11 cellular contexts compared by ENCODE assay signal in the genomic region with DNA sequence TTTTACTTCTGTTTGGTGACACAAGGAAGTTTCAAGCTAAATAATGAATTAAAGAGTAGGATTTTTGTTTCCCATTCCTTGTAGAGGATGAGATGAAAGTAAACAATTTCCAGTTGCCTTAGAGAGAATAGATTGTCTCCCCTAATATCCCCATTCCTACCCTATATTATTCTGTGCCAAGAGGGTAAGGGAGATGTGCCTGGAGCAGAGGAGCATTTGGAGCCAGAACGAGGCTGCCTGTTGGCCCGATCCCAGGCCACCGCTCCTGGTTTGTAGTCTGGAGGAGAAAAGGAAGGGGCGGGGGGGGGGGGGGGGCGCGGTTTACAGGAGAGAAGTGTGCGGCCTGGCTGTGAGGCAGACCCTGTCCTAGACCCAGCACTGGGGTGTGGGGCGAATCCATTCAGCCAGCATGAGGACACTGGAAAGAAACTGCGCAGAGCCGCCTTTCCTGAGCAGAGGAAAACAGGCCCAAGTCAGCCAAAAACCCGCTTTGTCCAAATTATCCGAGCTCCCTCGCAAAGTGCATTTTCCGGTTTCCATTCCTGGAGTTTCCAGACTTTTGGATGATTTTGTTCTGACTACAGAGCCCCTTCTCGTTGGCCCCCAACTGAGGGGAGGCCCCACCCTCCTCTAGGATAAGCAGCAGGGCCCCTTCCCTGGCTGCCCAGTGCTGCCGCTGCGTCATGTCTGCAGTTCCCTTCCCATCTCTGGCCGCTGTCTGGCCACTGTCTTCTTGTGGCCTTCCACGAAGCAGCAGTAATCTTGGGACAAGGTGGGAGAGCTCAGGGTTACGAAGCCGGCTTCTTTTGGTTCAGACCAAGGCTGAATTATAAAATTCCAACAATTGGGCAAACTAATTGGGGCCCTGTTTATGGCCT. TPM values are rescaled to one million over a fixed set of nuclear protein-coding genes. Genes with fewer than 3 reads are reported as not detected.
DNase-seq lines count a peak whose midpoint lies in the region; ATAC-seq and TF ChIP-seq lines count a peak whose summit lies in the region.
"Had no signal": no experiment of that assay in that cellular context is flagged by ENCODE, and none has a peak within 500 bp of the region (broad histone marks: within the 10 kb centered on the region; RNA-seq: fewer than 3 reads in every experiment).

No MANE protein-coding gene starts in this region.

- TF ChIP-seq CTCF in VCaP (conservative IDR thresholded peaks at IDR 0.05) (no peak), parathyroid adenoma (IDR thresholded peaks at IDR 0.05) (no peak)

- peaks cover 41% of the 10 kb centered on the region in 2 donors for H3K27me3 Mint-ChIP-seq in CD4-positive, alpha-beta memory T cell

- no peak overlapping the region; the same call in 1 of the 2 replicates for H3K9ac ChIP-seq in BLaER1
- no peak overlapping the region for H3K9ac ChIP-seq in parathyroid adenoma

- H3K4me3 Mint-ChIP-seq in CD4-positive, alpha-beta memory T cell, result no peak overlapping the region
- H3K4me3 Mint-ChIP-seq: CD4-positive, CD25-positive, alpha-beta regulatory T cell; neural crest cell had no signal

- H3K9me3 ChIP-seq in BLaER1 (no peaks in the 10 kb centered on the region), parathyroid adenoma (ENCODE audit: control insufficient read depth, low read length) (no peaks in the 10 kb centered on the region)
- H3K9me3 ChIP-seq in CD4-positive, alpha-beta memory T cell (ENCODE audit: control insufficient read depth in 1 of 2, low read length in 2 of 2), result no peaks in the 10 kb centered on the region

- H3K4me1 Mint-ChIP-seq in CD4-positive, alpha-beta memory T cell, result peaks cover 3 to 28% (median 16%) of the 10 kb centered on the region in 4 donors

- H3K36me3 ChIP-seq in BLaER1 (no peaks in the 10 kb centered on the region), parathyroid adenoma (ENCODE audit: control insufficient read depth, insufficient read depth, low read length) (no peaks in the 10 kb centered on the region)
- H3K36me3 ChIP-seq in CD4-positive, alpha-beta memory T cell (ENCODE audit: insufficient read depth, low read length), result no peaks in the 10 kb centered on the region

- H3K36me3 Mint-ChIP-seq in CD4-positive, alpha-beta memory T cell, result no peaks in the 10 kb centered on the region
- H3K36me3 Mint-ChIP-seq: CD4-positive, CD25-positive, alpha-beta regulatory T cell had no signal

- intact Hi-C loops in CD4-positive, alpha-beta memory T cell (cut with micrococcal nuclease), result no loop called here

- peaks cover 89% of the 10 kb centered on the region for H3K4me1 ChIP-seq in BLaER1
- H3K4me1 ChIP-seq in parathyroid adenoma, result no peaks in the 10 kb centered on the region
- H3K4me1 ChIP-seq in CD4-positive, alpha-beta memory T cell (ENCODE audit: insufficient read depth, low read length), result peaks cover 23% of the 10 kb centered on the region

- no peak overlapping the region for H2AFZ ChIP-seq in parathyroid adenoma

- peaks cover 3% of the 10 kb centered on the region for H3K79me2 ChIP-seq in parathyroid adenoma

- no peak for ATAC-seq in GM21360 (IDR thresholded peaks at IDR 0.05; ENCODE audit: unreplicated experiment)

- H3K4me2 ChIP-seq in BLaER1, result peak overlapping the region; percentile 94
- peak overlapping the region; percentile 25 for H3K4me2 ChIP-seq in parathyroid adenoma (ENCODE audit: low read length)

- H4K20me1 ChIP-seq in BLaER1, result peaks cover 93% of the 10 kb centered on the region

- H3K4me3 ChIP-seq in BLaER1 (no peak overlapping the region), parathyroid adenoma (ENCODE audit: low read depth, low read length) (no peak overlapping the region)
- H3K4me3 ChIP-seq in CD4-positive, alpha-beta memory T cell (ENCODE audit: low read length in 2 of 2), result no peak overlapping the region

- H3K27me3 ChIP-seq in BLaER1, result peaks cover 70% of the 10 kb centered on the region
- no peaks in the 10 kb centered on the region for H3K27me3 ChIP-seq in parathyroid adenoma (ENCODE audit: control insufficient read depth, insufficient read depth, low read length)
- peaks cover 15% of the 10 kb centered on the region for H3K27me3 ChIP-seq in CD4-positive, alpha-beta memory T cell (ENCODE audit: insufficient read depth, low read length)

- no peaks in the 10 kb centered on the region for H3K9me3 Mint-ChIP-seq in CD4-positive, alpha-beta memory T cell
- H3K9me3 Mint-ChIP-seq: neural crest cell had no signal

- H3K27ac ChIP-seq in BLaER1 (peak overlapping the region; percentile 41; the same call in 1 of the 2 replicates), VCaP (peak overlapping the region; percentile 100), parathyroid adenoma (peak overlapping the region; percentile 5)
- H3K27ac ChIP-seq in CD4-positive, alpha-beta memory T cell (ENCODE audit: low read depth, low read length), result no peak overlapping the region

- CTCF ChIA-PET in CD4-positive, alpha-beta memory T cell (lab: Charles Lee; ENCODE audit: partially characterized antibody), result interaction anchor here (1.2 to 1.8 kb wide), 2 partner anchors 11 to 43 kb away, joined by 5 to 7 read pairs; no protein-coding TSS in a partner anchor

- POLR2A ChIA-PET in CD4-positive, alpha-beta memory T cell (lab: Charles Lee; ENCODE audit: partially characterized antibody), result no interaction called here

- H3K27ac Mint-ChIP-seq in CD4-positive, alpha-beta memory T cell, result no peak overlapping the region

- DNase-seq in globus pallidus (ENCODE audit: low spot score) (peak; percentile 78), HUDEP-2 (lab: John Stamatoyannopoulos, UW; ENCODE audit: unreplicated experiment in 76 of 76) (no peak), T1000 (lab: John Stamatoyannopoulos, UW) (no peak)
- no peak for DNase-seq in CD4-positive, alpha-beta memory T cell
- DNase-seq: CD4-positive, CD25-positive, alpha-beta regulatory T cell; NCI-H1436 treated with DMSO at 0.1 percent for 48 hours had no signal

RNA-seq across cellular contexts. Expression of a gene that starts 23.0 kb away (rescaled TPM):
- total RNA-seq in CD4-positive, alpha-beta memory T cell, result 1 to 10 TPM; 4.0 to 5.4 TPM
- polyA plus RNA-seq in CD4-positive, alpha-beta memory T cell, result under 1 TPM in 1 of 2 donors, not detected in 1; 0.09 TPM

RNA-seq across cellular contexts. Expression of a gene that starts 48.9 kb away (rescaled TPM):
- not detected for total RNA-seq in CD4-positive, alpha-beta memory T cell
- polyA plus RNA-seq in CD4-positive, alpha-beta memory T cell, result not detected
- total RNA-seq: CD4-positive, CD25-positive, alpha-beta regulatory T cell; neural crest cell had no signal
- polyA plus RNA-seq: CD4-positive, CD25-positive, alpha-beta regulatory T cell had no signal
